Comparison of ENCODE assay signal across 24 cellular contexts in genomic region chr14:42013560-42013959, GRCh38.
"Had no signal": no experiment of that assay in that cellular context is flagged by ENCODE, and none has a peak within 500 bp of the region (broad histone marks: within the 10 kb centered on the region; RNA-seq: fewer than 3 reads in every experiment).

No MANE protein-coding gene starts in this region.

- ATAC-seq: left cardiac atrium, lower lobe of right lung, natural killer cell had no signal

- H3K27me3 Mint-ChIP-seq: memory B cell, type B pancreatic cell had no signal

- H3K4me3 Mint-ChIP-seq: endodermal cell, memory B cell, mesothelial cell of epicardium, natural killer cell, neural progenitor cell, type B pancreatic cell had no signal

- H3K27ac Mint-ChIP-seq: endodermal cell, memory B cell, mesothelial cell of epicardium, natural killer cell, neural progenitor cell, type B pancreatic cell had no signal

- H3K9me3 Mint-ChIP-seq: endodermal cell, neural progenitor cell, type B pancreatic cell had no signal

- DNase-seq: effector CD4-positive, alpha-beta T cell; endodermal cell; erythroblast; foreskin melanocyte; head of caudate nucleus; kidney; left cardiac atrium; left ventricle myocardium inferior; lower lobe of right lung; natural killer cell; nucleus accumbens; ovary; small intestine; stimulated activated CD4-positive, alpha-beta T cell treated with anti-CD3 and anti-CD28 coated beads, Interleukin-12 subunit alpha, Interleukin-12 subunit beta, amount 100 ng/mL, for 4 hours; stimulated activated naive CD4-positive, alpha-beta T cell; stomach; substantia nigra had no signal

- H3K36me3 ChIP-seq: left ventricle myocardium inferior, lower lobe of right lung, neural progenitor cell, ovary, right atrium auricular region, stomach, thoracic aorta had no signal

- H3K4me3 ChIP-seq: hepatocyte, left ventricle myocardium inferior, lower lobe of right lung, neural progenitor cell, ovary, right atrium auricular region, stomach, thoracic aorta had no signal

- H3K27me3 ChIP-seq: hepatocyte, neural progenitor cell, ovary, right atrium auricular region, stomach had no signal

- H3K36me3 Mint-ChIP-seq: memory B cell, mesothelial cell of epicardium, neural progenitor cell, type B pancreatic cell had no signal

- H3K9me3 ChIP-seq: lower lobe of right lung, ovary, right atrium auricular region, stomach, thoracic aorta had no signal

- H3K4me1 Mint-ChIP-seq: endodermal cell, natural killer cell, neural progenitor cell had no signal

- H3K27ac ChIP-seq: hepatocyte, left ventricle myocardium inferior, lower lobe of right lung, neural progenitor cell, ovary, right atrium auricular region, stomach, thoracic aorta had no signal

- H3K4me1 ChIP-seq: left ventricle myocardium inferior, lower lobe of right lung, neural progenitor cell, right atrium auricular region, stomach had no signal
